Comparison of ENCODE assay signal across 1 cellular context in genomic region chr3:4979401-4980228, GRCh38.
TF ChIP-seq lines count a peak whose summit lies in the region.

TSS of gene BHLHE40 (plus strand) at chr3:4979437. CDS start at chr3:4979719, 282 bp downstream.

TF ChIP-seq in K562, 482 proteins besides CTCF, POLR2A, EP300 and RAD21 (continued from another document and continues in another):
- TF ChIP-seq PRDM10 (IDR thresholded peaks at IDR 0.05; ENCODE audit: partially characterized antibody) (no peak), THRA (IDR thresholded peaks at IDR 0.05) (no peak), PATZ1 (CRISPR knock-in tag; IDR thresholded peaks at IDR 0.05; ENCODE audit: borderline replicate concordance) (0 out of 2 replicates have a peak, but pooled peaks have one; percentile 33), GTF2B (IDR thresholded peaks at IDR 0.05; ENCODE audit: extremely low read depth, insufficient read length) (no peak), THRAP3 (IDR thresholded peaks at IDR 0.05; ENCODE audit: borderline replicate concordance) (no peak), KLF13 (tag; IDR thresholded peaks at IDR 0.05; ENCODE audit: borderline replicate concordance, low read depth) (peak; percentile 17; the same call in 1 of the 2 replicates), BRD4 (IDR thresholded peaks at IDR 0.05) (no peak; the same call in 1 of the 2 replicates), ZNF174 (CRISPR knock-in tag; IDR thresholded peaks at IDR 0.05) (no peak), ZNF707 (CRISPR knock-in tag; conservative IDR thresholded peaks at IDR 0.05) (no peak), FOXK2 (conservative IDR thresholded peaks at IDR 0.05 in 1 of 2, IDR thresholded peaks at IDR 0.05 in 1 of 2; ENCODE audit: low read depth in 2 of 2) (no peak), ZFPM2 (CRISPR knock-in tag; IDR thresholded peaks at IDR 0.05) (peak; percentile 44; the same call in 1 of the 2 replicates), FOXK1 (CRISPR knock-in tag; IDR thresholded peaks at IDR 0.05; ENCODE audit: borderline replicate concordance) (no peak), MEIS2 (IDR thresholded peaks at IDR 0.05; ENCODE audit: partially characterized antibody) (no peak), ZC3H11A (IDR thresholded peaks at IDR 0.05; ENCODE audit: low read depth, low read length) (no peak), THRB (CRISPR knock-in tag; conservative IDR thresholded peaks at IDR 0.05) (no peak), ZNF644 (tag; IDR thresholded peaks at IDR 0.05; ENCODE audit: low read depth) (no peak), EWSR1 (IDR thresholded peaks at IDR 0.05; ENCODE audit: borderline replicate concordance, low read depth, partially characterized antibody) (no peak), ZNF696 (CRISPR knock-in tag; conservative IDR thresholded peaks at IDR 0.05) (no peak), NR2C2 (CRISPR knock-in tag; IDR thresholded peaks at IDR 0.05) (peak; percentile 33; the same call in 1 of the 2 replicates), NR2C2 (tag; IDR thresholded peaks at IDR 0.05) (no peak), FIP1L1 (IDR thresholded peaks at IDR 0.05; ENCODE audit: low read depth, low read length, poor library complexity, severe bottlenecking) (peak; percentile 18), EGR1 (conservative IDR thresholded peaks at IDR 0.05) (no peak), SETDB1 (IDR thresholded peaks at IDR 0.05; ENCODE audit: low read length) (no peak), LARP7 (IDR thresholded peaks at IDR 0.05) (peak; percentile 11; the same call in 1 of the 2 replicates), NFE2 (IDR thresholded peaks at IDR 0.05; ENCODE audit: low read depth) (no peak), HNRNPUL1 (IDR thresholded peaks at IDR 0.05; ENCODE audit: low read length) (no peak), KAT8 (IDR thresholded peaks at IDR 0.05; ENCODE audit: low read depth) (no peak), KDM4B (IDR thresholded peaks at IDR 0.05; ENCODE audit: borderline replicate concordance in 2 of 2, low read depth in 1 of 2) (no peak; a peak in 1 of 4 replicates), RUNX1 (IDR thresholded peaks at IDR 0.05; ENCODE audit: low read depth) (no peak), CC2D1A (IDR thresholded peaks at IDR 0.05) (no peak), ZNF57 (CRISPR knock-in tag; IDR thresholded peaks at IDR 0.05) (0 out of 2 replicates have a peak, but pooled peaks have one; percentile 3), ZKSCAN1 (IDR thresholded peaks at IDR 0.05; ENCODE audit: low read depth, low read length) (no peak), MNT (conservative IDR thresholded peaks at IDR 0.05) (no peak), PHF21A (IDR thresholded peaks at IDR 0.05; ENCODE audit: borderline replicate concordance, low read depth) (no peak), KDM5B (IDR thresholded peaks at IDR 0.05; ENCODE audit: insufficient replicate concordance, low read depth, low read length) (peak; percentile 57), ETS1 (conservative IDR thresholded peaks at IDR 0.05; ENCODE audit: control insufficient read depth, low read depth, low read length) (no peak), ZBTB43 (CRISPR knock-in tag; IDR thresholded peaks at IDR 0.05) (0 out of 2 replicates have a peak, but pooled peaks have one; percentile 77), ETV1 (tag; conservative IDR thresholded peaks at IDR 0.05; ENCODE audit: low read depth) (no peak)
- TF ChIP-seq, protein P1, sequence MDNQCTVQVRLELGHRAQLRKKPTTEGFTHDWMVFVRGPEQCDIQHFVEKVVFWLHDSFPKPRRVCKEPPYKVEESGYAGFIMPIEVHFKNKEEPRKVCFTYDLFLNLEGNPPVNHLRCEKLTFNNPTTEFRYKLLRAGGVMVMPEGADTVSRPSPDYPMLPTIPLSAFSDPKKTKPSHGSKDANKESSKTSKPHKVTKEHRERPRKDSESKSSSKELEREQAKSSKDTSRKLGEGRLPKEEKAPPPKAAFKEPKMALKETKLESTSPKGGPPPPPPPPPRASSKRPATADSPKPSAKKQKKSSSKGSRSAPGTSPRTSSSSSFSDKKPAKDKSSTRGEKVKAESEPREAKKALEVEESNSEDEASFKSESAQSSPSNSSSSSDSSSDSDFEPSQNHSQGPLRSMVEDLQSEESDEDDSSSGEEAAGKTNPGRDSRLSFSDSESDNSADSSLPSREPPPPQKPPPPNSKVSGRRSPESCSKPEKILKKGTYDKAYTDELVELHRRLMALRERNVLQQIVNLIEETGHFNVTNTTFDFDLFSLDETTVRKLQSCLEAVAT (IDR thresholded peaks at IDR 0.05): peak; percentile 96 to 97
- TF ChIP-seq, protein P2, sequence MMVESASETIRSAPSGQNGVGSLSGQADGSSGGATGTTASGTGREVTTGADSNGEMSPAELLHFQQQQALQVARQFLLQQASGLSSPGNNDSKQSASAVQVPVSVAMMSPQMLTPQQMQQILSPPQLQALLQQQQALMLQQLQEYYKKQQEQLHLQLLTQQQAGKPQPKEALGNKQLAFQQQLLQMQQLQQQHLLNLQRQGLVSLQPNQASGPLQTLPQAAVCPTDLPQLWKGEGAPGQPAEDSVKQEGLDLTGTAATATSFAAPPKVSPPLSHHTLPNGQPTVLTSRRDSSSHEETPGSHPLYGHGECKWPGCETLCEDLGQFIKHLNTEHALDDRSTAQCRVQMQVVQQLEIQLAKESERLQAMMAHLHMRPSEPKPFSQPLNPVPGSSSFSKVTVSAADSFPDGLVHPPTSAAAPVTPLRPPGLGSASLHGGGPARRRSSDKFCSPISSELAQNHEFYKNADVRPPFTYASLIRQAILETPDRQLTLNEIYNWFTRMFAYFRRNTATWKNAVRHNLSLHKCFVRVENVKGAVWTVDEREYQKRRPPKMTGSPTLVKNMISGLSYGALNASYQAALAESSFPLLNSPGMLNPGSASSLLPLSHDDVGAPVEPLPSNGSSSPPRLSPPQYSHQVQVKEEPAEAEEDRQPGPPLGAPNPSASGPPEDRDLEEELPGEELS (CRISPR knock-in tag; IDR thresholded peaks at IDR 0.05; ENCODE audit: borderline replicate concordance): no peak
